ENCODE assay signal across 32 cellular contexts in genomic region chr5:123300266-123300665, GRCh38.
"Had no signal": no experiment of that assay in that cellular context is flagged by ENCODE, and none has a peak within 500 bp of the region (broad histone marks: within the 10 kb centered on the region; RNA-seq: fewer than 3 reads in every experiment).

No MANE protein-coding gene starts in this region.

- DNase-seq: activated B cell treated with CpG ODN at 0.5 μM for 24 hours; activated CD4-positive, alpha-beta T cell treated with anti-CD3 and anti-CD28 coated beads for 48 hours; activated CD4-positive, alpha-beta T cell treated with anti-CD3 and anti-CD28 coated beads, Interleukin-2, amount 50 U/mL, for 1 hour; activated CD4-positive, alpha-beta T cell treated with anti-CD3 and anti-CD28 coated beads, Interleukin-2, amount 50 U/mL, for 48 hours; activated CD8-positive, alpha-beta memory T cell treated with anti-CD3 and anti-CD28 coated beads for 24 hours; activated CD8-positive, alpha-beta T cell treated with anti-CD3 and anti-CD28 coated beads for 36 hours; activated effector memory CD4-positive, alpha-beta T cell treated with anti-CD3 and anti-CD28 coated beads, Interleukin-2, amount 50 U/mL, for 16 hours; activated naive CD4-positive, alpha-beta T cell treated with anti-CD3 and anti-CD28 coated beads for 36 hours; activated naive CD8-positive, alpha-beta T cell treated with anti-CD3 and anti-CD28 coated beads for 36 hours; activated naive CD8-positive, alpha-beta T cell treated with anti-CD3 and anti-CD28 coated beads, Interleukin-2, amount 50 U/mL, for 24 hours; activated T-cell treated with anti-CD3 and anti-CD28 coated beads, Interleukin-2, amount 50 U/mL, for 48 hours; adrenal gland; amygdala; central memory CD4-positive, alpha-beta T cell; cerebellar nuclear complex; colonic mucosa; effector CD8-positive, alpha-beta T cell; esophagus squamous epithelium; foreskin melanocyte; heart right ventricle; T-helper 2 cell had no signal

- H3K9me3 ChIP-seq: adrenal gland, ascending aorta, breast epithelium, colonic mucosa had no signal

- H3K4me1 ChIP-seq: adrenal gland, breast epithelium, colonic mucosa, esophagus squamous epithelium, gastroesophageal sphincter, heart right ventricle had no signal

- H3K27me3 ChIP-seq: adrenal gland, ascending aorta, breast epithelium, cardiac muscle cell, colonic mucosa, esophagus squamous epithelium, gastroesophageal sphincter had no signal

- H3K27ac ChIP-seq: adrenal gland, breast epithelium, cardiac muscle cell, colonic mucosa, epithelial cell of prostate, esophagus squamous epithelium, gastroesophageal sphincter, heart right ventricle, VCaP had no signal

- H3K36me3 Mint-ChIP-seq: activated naive CD4-positive, alpha-beta T cell treated with anti-CD3 and anti-CD28 coated beads, Interleukin-2, amount 50 U/mL, for 24 hours; activated naive CD8-positive, alpha-beta T cell treated with anti-CD3 and anti-CD28 coated beads for 36 hours; brain had no signal

- H3K27ac Mint-ChIP-seq: activated B cell treated with CpG ODN at 0.5 μM for 24 hours; activated CD8-positive, alpha-beta T cell treated with anti-CD3 and anti-CD28 coated beads for 36 hours; activated naive CD4-positive, alpha-beta T cell treated with anti-CD3 and anti-CD28 coated beads for 36 hours; activated naive CD4-positive, alpha-beta T cell treated with anti-CD3 and anti-CD28 coated beads, Interleukin-2, amount 50 U/mL, for 24 hours; activated naive CD8-positive, alpha-beta T cell treated with anti-CD3 and anti-CD28 coated beads for 36 hours; activated naive CD8-positive, alpha-beta T cell treated with anti-CD3 and anti-CD28 coated beads, Interleukin-2, amount 50 U/mL, for 24 hours; activated T-helper 1 cell treated with anti-CD3 and anti-CD28 coated beads, Interleukin-12 subunit alpha, Interleukin-12 subunit beta, Interleukin-2, Interleukin-4 antibody, amounts not matched to agents 30 ng/mL and 10 ng/mL and 1 ng/mL, durations not matched to agents 14 hours and 24 hours and 36 hours; activated T-helper 2 cell treated with anti-CD3 and anti-CD28 coated beads, Interferon-gamma antibody, Interleukin-2, Interleukin-4, amounts not matched to agents 10 μg/mL and 5 μg/mL and 100 μg/mL, durations not matched to agents 14 hours and 24 hours and 36 hours; brain had no signal

- H3K4me3 Mint-ChIP-seq: activated B cell treated with CpG ODN at 0.5 μM for 24 hours; activated CD8-positive, alpha-beta T cell treated with anti-CD3 and anti-CD28 coated beads for 36 hours; activated naive CD4-positive, alpha-beta T cell treated with anti-CD3 and anti-CD28 coated beads for 36 hours; activated naive CD4-positive, alpha-beta T cell treated with anti-CD3 and anti-CD28 coated beads, Interleukin-2, amount 50 U/mL, for 24 hours; activated naive CD8-positive, alpha-beta T cell treated with anti-CD3 and anti-CD28 coated beads for 36 hours; activated naive CD8-positive, alpha-beta T cell treated with anti-CD3 and anti-CD28 coated beads, Interleukin-2, amount 50 U/mL, for 24 hours; activated T-helper 1 cell treated with anti-CD3 and anti-CD28 coated beads, Interleukin-12 subunit alpha, Interleukin-12 subunit beta, Interleukin-2, Interleukin-4 antibody, amounts not matched to agents 30 ng/mL and 10 ng/mL and 1 ng/mL, durations not matched to agents 14 hours and 24 hours and 36 hours; brain had no signal

- H3K9me3 Mint-ChIP-seq: activated T-helper 1 cell treated with anti-CD3 and anti-CD28 coated beads, Interleukin-12 subunit alpha, Interleukin-12 subunit beta, Interleukin-2, Interleukin-4 antibody, amounts not matched to agents 30 ng/mL and 10 ng/mL and 1 ng/mL, durations not matched to agents 14 hours and 24 hours and 36 hours; activated T-helper 2 cell treated with anti-CD3 and anti-CD28 coated beads, Interferon-gamma antibody, Interleukin-2, Interleukin-4, amounts not matched to agents 10 μg/mL and 5 μg/mL and 100 μg/mL, durations not matched to agents 14 hours and 24 hours and 36 hours had no signal

- H3K36me3 ChIP-seq: adrenal gland, ascending aorta, breast epithelium, cardiac muscle cell, colonic mucosa, esophagus squamous epithelium, gastroesophageal sphincter, heart right ventricle had no signal

- ATAC-seq: activated CD4-positive, CD25-positive, alpha-beta regulatory T cell treated with anti-CD3 and anti-CD28 coated beads, Interleukin-2, amount 50 U/mL, for 24 hours; activated CD8-positive, alpha-beta T cell treated with anti-CD3 and anti-CD28 coated beads for 36 hours; activated naive CD8-positive, alpha-beta T cell treated with anti-CD3 and anti-CD28 coated beads, Interleukin-2, amount 50 U/mL, for 24 hours; gastroesophageal sphincter; heart right ventricle had no signal

- H3K4me3 ChIP-seq: adrenal gland, ascending aorta, breast epithelium, cardiac muscle cell, colonic mucosa, esophagus squamous epithelium, gastroesophageal sphincter, heart right ventricle had no signal

- H3K4me1 Mint-ChIP-seq: activated B cell treated with CpG ODN at 0.5 μM for 24 hours; activated naive CD4-positive, alpha-beta T cell treated with anti-CD3 and anti-CD28 coated beads, Interleukin-2, amount 50 U/mL, for 24 hours; activated naive CD8-positive, alpha-beta T cell treated with anti-CD3 and anti-CD28 coated beads for 36 hours; brain had no signal
